In genomic region chr6:137434640-137435039, GRCh38 we compare ENCODE assay signal across 31 cellular contexts. TPM values are rescaled to one million over a fixed set of nuclear protein-coding genes. Genes with fewer than 3 reads are reported as not detected.
"Had no signal": no experiment of that assay in that cellular context is flagged by ENCODE, and none has a peak within 500 bp of the region (broad histone marks: within the 10 kb centered on the region; RNA-seq: fewer than 3 reads in every experiment).

No MANE protein-coding gene starts in this region.

- H3K4me1 Mint-ChIP-seq: mesothelial cell of epicardium had no signal

- H3K9me3 Mint-ChIP-seq: immature natural killer cell; natural killer cell; stimulated activated naive CD8-positive, alpha-beta T cell treated with anti-CD3 and anti-CD28 coated beads, Interleukin-15, Interleukin-2, amounts not matched to agents 100 ng/mL and 50 ng/mL, for 24 hours had no signal

- ATAC-seq: natural killer cell, psoas muscle, right lobe of liver had no signal

- H3K4me3 Mint-ChIP-seq: immature natural killer cell; mesothelial cell of epicardium; naive B cell; natural killer cell; nephron progenitor cell; neural progenitor cell; stimulated activated naive CD8-positive, alpha-beta T cell treated with anti-CD3 and anti-CD28 coated beads, Interleukin-15, Interleukin-2, amounts not matched to agents 100 ng/mL and 50 ng/mL, for 24 hours had no signal

- H3K36me3 Mint-ChIP-seq: immature natural killer cell, mesothelial cell of epicardium, naive B cell, natural killer cell, neural progenitor cell had no signal

- H3K27ac Mint-ChIP-seq: immature natural killer cell; mesothelial cell of epicardium; natural killer cell; nephron progenitor cell; neural progenitor cell; stimulated activated naive CD8-positive, alpha-beta T cell treated with anti-CD3 and anti-CD28 coated beads, Interleukin-15, Interleukin-2, amounts not matched to agents 100 ng/mL and 50 ng/mL, for 24 hours had no signal

- DNase-seq: hypothalamus; immature natural killer cell; kidney; left ventricle myocardium inferior; mesendoderm; naive B cell; natural killer cell; nephron progenitor cell; occipital lobe; psoas muscle; right lobe of liver; stimulated activated CD4-positive, alpha-beta T cell treated with anti-CD3 and anti-CD28 coated beads, Interleukin-1b, Interleukin-23, amount 100 ng/mL, for 48 hours; stimulated activated CD4-positive, alpha-beta T cell treated with anti-CD3 and anti-CD28 coated beads, Interleukin-2, amount 100 ng/mL, for 48 hours; stimulated activated CD4-positive, alpha-beta T cell treated with anti-CD3 and anti-CD28 coated beads, Interleukin-4, amount 100 ng/mL, for 4 hours; stimulated activated CD8-positive, alpha-beta memory T cell treated with anti-CD3 and anti-CD28 coated beads, Interleukin-4, amount 100 ng/mL, for 48 hours; stimulated activated naive CD4-positive, alpha-beta T cell; upper lobe of left lung had no signal

RNA-seq across cellular contexts. Expression of gene OLIG3, which starts 59.6 kb away (rescaled TPM):
- total RNA-seq: kidney, left ventricle myocardium inferior, lung, mononuclear cell, natural killer cell, occipital lobe, osteocyte, posterior vena cava, psoas muscle, right atrium auricular region, right lobe of liver, skeletal muscle tissue, smooth muscle cell, subcutaneous adipose tissue, temporal lobe, tibial nerve, upper lobe of left lung, urinary bladder had no signal
